ENCODE assay signal across 10 cellular contexts in the genomic region with DNA sequence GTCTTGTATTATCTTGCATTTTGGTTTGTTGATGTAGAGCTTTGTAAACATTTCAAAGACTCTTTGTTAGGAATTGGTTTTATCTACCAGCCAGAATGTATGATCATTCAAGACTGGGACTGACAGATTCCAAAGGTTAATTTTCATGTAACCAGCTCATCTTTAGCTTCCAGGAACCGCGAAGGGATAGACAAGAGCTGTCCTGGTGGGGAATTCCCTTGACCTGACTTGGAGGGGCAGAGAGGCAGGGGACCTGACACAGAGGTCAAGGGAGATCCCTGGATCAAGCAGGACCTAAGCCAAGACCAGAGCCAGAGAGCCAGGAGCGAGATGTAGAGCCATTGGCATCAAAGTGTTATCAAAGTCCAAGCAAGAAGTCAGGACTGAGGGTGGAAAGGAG. TPM values are rescaled to one million over a fixed set of nuclear protein-coding genes. Genes with fewer than 3 reads are reported as not detected.
"Had no signal": no experiment of that assay in that cellular context is flagged by ENCODE, and none has a peak within 500 bp of the region (broad histone marks: within the 10 kb centered on the region; RNA-seq: fewer than 3 reads in every experiment).

No MANE protein-coding gene starts in this region.

- H2AFZ ChIP-seq: GM23338 had no signal

- H3K4me3 Mint-ChIP-seq: GM23338, H9 had no signal

- FAIRE-seq: H1, H54, K562 had no signal

- H3K4me2 ChIP-seq: GM23338 had no signal

- H3K27ac ChIP-seq: HL-60 had no signal

- H3K27ac Mint-ChIP-seq: GM23338, H9 had no signal

- H3K4me3 ChIP-seq: GM23338, K562 had no signal

- DNase-seq: H9, HCEC 1CT, IMR-90, KG1 had no signal

- ATAC-seq: GM23338, K562 had no signal

RNA-seq across cellular contexts. Expression of gene LOXL4, which starts 6.6 kb away (rescaled TPM):
- total RNA-seq: HT1080 had no signal
